In the genomic region with DNA sequence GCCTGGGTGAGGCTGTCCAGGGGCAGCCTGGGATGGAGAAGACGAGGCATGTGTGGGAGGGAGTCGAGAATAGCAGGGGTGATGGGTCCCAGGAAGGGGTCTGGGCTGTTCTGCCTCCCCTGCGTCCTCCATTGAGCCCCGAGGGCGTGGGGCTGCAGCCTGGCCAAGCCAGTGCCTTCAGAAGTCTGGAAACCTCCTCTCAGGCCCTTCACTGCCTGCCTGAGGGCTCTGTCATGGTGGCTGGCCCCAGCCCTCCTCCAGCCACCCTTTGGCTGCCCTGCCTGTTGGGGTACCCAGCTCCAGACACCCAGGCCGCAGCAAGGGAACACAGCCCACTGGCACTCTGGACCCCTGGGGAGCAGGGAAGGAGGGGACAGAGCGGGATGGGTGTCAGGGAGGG, we compare ENCODE assay signal across 30 cellular contexts. TPM values are rescaled to one million over a fixed set of nuclear protein-coding genes. Genes with fewer than 3 reads are reported as not detected.
DNase-seq lines count a peak whose midpoint lies in the region; ATAC-seq and TF ChIP-seq lines count a peak whose summit lies in the region.
"Had no signal": no experiment of that assay in that cellular context is flagged by ENCODE, and none has a peak within 500 bp of the region (broad histone marks: within the 10 kb centered on the region; RNA-seq: fewer than 3 reads in every experiment).

No MANE protein-coding gene starts in this region.

- H4K91ac ChIP-seq in neuronal stem cell (ENCODE audit: low read depth, low read length, poor library complexity), result peak overlapping the region; percentile 72

- no peak overlapping the region for H2BK12ac ChIP-seq in neuronal stem cell (ENCODE audit: low read length)

- no peak for ATAC-seq in psoas muscle
- ATAC-seq: A549; CD8-positive, alpha-beta T cell had no signal

- peak overlapping the region; percentile 66 for H3K27ac ChIP-seq in BLaER1
- H3K27ac ChIP-seq in BLaER1 treated with 17β-estradiol and CSF1 and Interleukin-3, amounts not matched to agents 10 nM and 100 nM, result no peak overlapping the region
- H3K27ac ChIP-seq in WERI-Rb-1, result peak overlapping the region; percentile 30; the same call in 1 of the 2 replicates
- H3K27ac ChIP-seq in neuronal stem cell (replicated peaks; ENCODE audit: low read length), result no peak overlapping the region
- no peak overlapping the region for H3K27ac ChIP-seq in thyroid gland
- no peak overlapping the region for H3K27ac ChIP-seq in esophagus muscularis mucosa (replicated peaks in 1 of 4)
- no peak overlapping the region for H3K27ac ChIP-seq in psoas muscle
- H3K27ac ChIP-seq: 22Rv1, A549, C4-2B had no signal

- no peaks in the 10 kb centered on the region for H3K36me3 ChIP-seq in BLaER1
- no peaks in the 10 kb centered on the region for H3K36me3 ChIP-seq in BLaER1 treated with 17β-estradiol and CSF1 and Interleukin-3, amounts not matched to agents 10 nM and 100 nM
- peaks cover 15% of the 10 kb centered on the region for H3K36me3 ChIP-seq in WERI-Rb-1
- no peaks in the 10 kb centered on the region for H3K36me3 ChIP-seq in neuronal stem cell (replicated peaks in 1 of 2; ENCODE audit: control insufficient read depth in 2 of 2, insufficient read depth in 2 of 2, low read length in 2 of 2)
- no peaks in the 10 kb centered on the region for H3K36me3 ChIP-seq in thyroid gland
- H3K36me3 ChIP-seq in esophagus muscularis mucosa, result no peaks in the 10 kb centered on the region
- no peaks in the 10 kb centered on the region for H3K36me3 ChIP-seq in psoas muscle (ENCODE audit: insufficient read depth in 1 of 2, low read depth in 1 of 2)
- H3K36me3 ChIP-seq: BE2C had no signal

- H3K27me3 ChIP-seq in BLaER1 (peaks cover 29% of the 10 kb centered on the region), WERI-Rb-1 (ENCODE audit: insufficient read depth, low read depth, severe bottlenecking) (no peaks in the 10 kb centered on the region), neuronal stem cell (ENCODE audit: control insufficient read depth in 3 of 3, insufficient read depth in 3 of 3, low read depth in 1 of 3, low read length in 3 of 3) (peaks cover 0 to 85% (median 0%) of the 10 kb centered on the region in 3 experiments), thyroid gland (peaks cover 5% of the 10 kb centered on the region), esophagus muscularis mucosa (peaks cover 0 to 76% (median 16%) of the 10 kb centered on the region in 4 donors), psoas muscle (ENCODE audit: insufficient read depth in 3 of 3, low read length in 2 of 3) (peaks cover 0 to 68% (median 17%) of the 10 kb centered on the region in 3 donors)
- H3K27me3 ChIP-seq in BLaER1 treated with 17β-estradiol and CSF1 and Interleukin-3, amounts not matched to agents 10 nM and 100 nM, result peaks cover 19 to 37% (median 27%) of the 10 kb centered on the region in 11 experiments

- H4K8ac ChIP-seq in neuronal stem cell (ENCODE audit: low read depth, low read length), result no peak overlapping the region

- DNase-seq in WERI-Rb-1 (no peak), neuronal stem cell (ENCODE audit: low spot score) (no peak), thyroid gland (no peak), hypothalamus (lab: John Stamatoyannopoulos, UW) (no peak), esophagus muscularis mucosa (ENCODE audit: extremely low spot score) (no peak), psoas muscle (no peak)
- DNase-seq: 8988T; ACHN; AML-193; BE2C; C1 segment of cervical spinal cord; Caco-2; Calu3; CD4-positive, alpha-beta T cell; CD4-positive, CD25-positive, alpha-beta regulatory T cell; CD8-positive, alpha-beta memory T cell; CD8-positive, alpha-beta T cell; COR-L47; DMS 273 treated with DMSO at 0.1 percent for 48 hours; DMS153; DMS53; DMS79; DMS79 treated with DMSO at 0.1 percent for 48 hours; DND-41; EL had no signal

- H4K20me1 ChIP-seq in BLaER1, result no peaks in the 10 kb centered on the region; the same call in 1 of the 2 replicates
- peaks cover 0 to 56% (median 0%) of the 10 kb centered on the region in 11 experiments; a peak in 5 of 22 replicates for H4K20me1 ChIP-seq in BLaER1 treated with 17β-estradiol and CSF1 and Interleukin-3, amounts not matched to agents 10 nM and 100 nM

- H3K23ac ChIP-seq in neuronal stem cell (ENCODE audit: low read depth, low read length, poor library complexity), result no peak overlapping the region

- H3K4me2 ChIP-seq in BLaER1, result peak overlapping the region; percentile 81
- peak overlapping the region in 8 of 11 experiments; percentile 22 to 99 (median 86); a peak in 13 of 22 replicates for H3K4me2 ChIP-seq in BLaER1 treated with 17β-estradiol and CSF1 and Interleukin-3, amounts not matched to agents 10 nM and 100 nM
- no peak overlapping the region for H3K4me2 ChIP-seq in neuronal stem cell (ENCODE audit: insufficient read depth, low read length, poor library complexity, severe bottlenecking)
- H3K4me2 ChIP-seq: A549 had no signal

- no peak overlapping the region for H3K14ac ChIP-seq in neuronal stem cell (ENCODE audit: low read length)

- peak overlapping the region; percentile 93 for H3K4ac ChIP-seq in neuronal stem cell (ENCODE audit: low read length)

- H3K9me3 ChIP-seq in BLaER1, result no peaks in the 10 kb centered on the region
- no peaks in the 10 kb centered on the region for H3K9me3 ChIP-seq in BLaER1 treated with 17β-estradiol and CSF1 and Interleukin-3, amounts not matched to agents 10 nM and 100 nM (replicated peaks in 1 of 11)
- H3K9me3 ChIP-seq in WERI-Rb-1 (ENCODE audit: severe bottlenecking), result no peaks in the 10 kb centered on the region
- H3K9me3 ChIP-seq in neuronal stem cell (replicated peaks in 1 of 2; ENCODE audit: control insufficient read depth in 2 of 2, insufficient read depth in 1 of 2, low read depth in 1 of 2, low read length in 2 of 2), result no peaks in the 10 kb centered on the region
- H3K9me3 ChIP-seq in thyroid gland, result no peaks in the 10 kb centered on the region
- H3K9me3 ChIP-seq in esophagus muscularis mucosa, result no peaks in the 10 kb centered on the region
- H3K9me3 ChIP-seq in psoas muscle, result no peaks in the 10 kb centered on the region
- H3K9me3 ChIP-seq: A549, BE2C, Caco-2 had no signal

- H3K18ac ChIP-seq in neuronal stem cell (ENCODE audit: low read length), result peak overlapping the region; percentile 80

- no peak overlapping the region for H2BK5ac ChIP-seq in neuronal stem cell (ENCODE audit: low read length)

- H2BK15ac ChIP-seq in neuronal stem cell (ENCODE audit: low read length), result peak overlapping the region; percentile 30

- intact Hi-C loops in thyroid gland (cut with DNase I), result no loop called here
- intact Hi-C loops in esophagus muscularis mucosa (cut with DNase I), result no loop called here
- intact Hi-C loops in psoas muscle (cut with DNase I), result no loop called here

- peak overlapping the region; percentile 87 for H2AK5ac ChIP-seq in neuronal stem cell (ENCODE audit: low read depth, low read length)

- peaks cover 1% of the 10 kb centered on the region for H3K79me1 ChIP-seq in neuronal stem cell (ENCODE audit: low read depth, low read length)

- TF ChIP-seq CTCF in WERI-Rb-1 (IDR thresholded peaks at IDR 0.05; ENCODE audit: low read depth, low read length), result no peak
- no peak for TF ChIP-seq CTCF in thyroid gland (IDR thresholded peaks at IDR 0.05)
- no peak for TF ChIP-seq CTCF in esophagus muscularis mucosa (IDR thresholded peaks at IDR 0.05)
- TF ChIP-seq CTCF in psoas muscle (IDR thresholded peaks at IDR 0.05), result no peak

- H2AFZ ChIP-seq in neuronal stem cell (ENCODE audit: low read length), result no peak overlapping the region

- WGBS in neuronal stem cell (ENCODE audit: extremely low coverage in 2 of 2, insufficient read length in 2 of 2, insufficient replicate concordance in 1 of 2), 2 donors, result no CpG with 5 or more reads among the region's 7 CpGs
- 72 to 81% methylated on average over 5 to 7 of the region's 7 CpGs for WGBS in thyroid gland, 2 donors
- 84% methylated on average over 6 of the region's 7 CpGs for WGBS in esophagus muscularis mucosa
- whole genome bisulfite sequencing in psoas muscle, 3 donors, result 81 to 94% (median 82%) methylated on average over 6 to 7 of the region's 7 CpGs

- H2BK120ac ChIP-seq in neuronal stem cell (ENCODE audit: low read depth, low read length), result peak overlapping the region; percentile 41

- H3K9ac ChIP-seq in BLaER1 (no peak overlapping the region), neuronal stem cell (ENCODE audit: low read depth, low read length, poor library complexity) (no peak overlapping the region)
- no peak overlapping the region for H3K9ac ChIP-seq in BLaER1 treated with 17β-estradiol and CSF1 and Interleukin-3, amounts not matched to agents 10 nM and 100 nM

- H3K4me1 ChIP-seq in BLaER1, result peaks cover 61% of the 10 kb centered on the region
- H3K4me1 ChIP-seq in BLaER1 treated with 17β-estradiol and CSF1 and Interleukin-3, amounts not matched to agents 10 nM and 100 nM, result peaks cover 5 to 63% (median 53%) of the 10 kb centered on the region in 10 experiments; a peak in 19 of 20 replicates
- peaks cover 0 to 10% of the 10 kb centered on the region in 2 donors for H3K4me1 ChIP-seq in neuronal stem cell (ENCODE audit: control insufficient read depth in 2 of 2, insufficient read depth in 1 of 2, low read depth in 1 of 2, low read length in 2 of 2)
- no peaks in the 10 kb centered on the region for H3K4me1 ChIP-seq in thyroid gland
- peaks cover 0 to 11% (median 3%) of the 10 kb centered on the region in 4 donors for H3K4me1 ChIP-seq in esophagus muscularis mucosa
- no peaks in the 10 kb centered on the region for H3K4me1 ChIP-seq in psoas muscle
- H3K4me1 ChIP-seq: BE2C, Caco-2 had no signal

- H3K4me3 ChIP-seq in BLaER1, result no peak overlapping the region
- no peak overlapping the region for H3K4me3 ChIP-seq in BLaER1 treated with 17β-estradiol and CSF1 and Interleukin-3, amounts not matched to agents 10 nM and 100 nM
- no peak overlapping the region for H3K4me3 ChIP-seq in WERI-Rb-1 (ENCODE audit: low read depth, low read length)
- H3K4me3 ChIP-seq in neuronal stem cell (ENCODE audit: low read length in 2 of 2), result no peak overlapping the region
- H3K4me3 ChIP-seq in thyroid gland (replicated peaks in 1 of 3), result no peak overlapping the region
- no peak overlapping the region for H3K4me3 ChIP-seq in esophagus muscularis mucosa
- no peak overlapping the region for H3K4me3 ChIP-seq in psoas muscle
- H3K4me3 ChIP-seq: A549 had no signal

- no peak for TF ChIP-seq EP300 in esophagus muscularis mucosa (IDR thresholded peaks at IDR 0.05)

- TF ChIP-seq POLR2A in thyroid gland (IDR thresholded peaks at IDR 0.05) (no peak), esophagus muscularis mucosa (IDR thresholded peaks at IDR 0.05; ENCODE audit: low read depth) (no peak)

RNA-seq across cellular contexts. Expression of a gene that starts 27.6 kb away (rescaled TPM):
- polyA plus RNA-seq in neuronal stem cell (2013, experiment 1 of 2), result 17.4 TPM
- polyA plus RNA-seq in neuronal stem cell (2013, experiment 2 of 2), result 18.1 TPM
- total RNA-seq in thyroid gland (10 to 100 TPM; 23.9 to 37.1 (median 31.2) TPM), esophagus muscularis mucosa (10 to 100 TPM; 10.4 to 23.7 (median 19.1) TPM), psoas muscle (10 to 100 TPM; 26.7 to 80.8 (median 50.8) TPM)
- 10 to 100 TPM in 2 of 3 donors, 1 to 10 TPM in 1; 7.5 to 24.1 (median 12.4) TPM for polyA plus RNA-seq in psoas muscle

Comparison
In these comparisons a context has a peak if more than half of its experiments do, and no peak if none do; other contexts are left out.
1. H3K27ac ChIP-seq: peak in BLaER1 (single experiment) and WERI-Rb-1 (single experiment); none in BLaER1 treated with 17β-estradiol and CSF1 and Interleukin-3, amounts not matched to agents 10 nM and 100 nM (0 of 11), neuronal stem cell (single experiment), thyroid gland (0 of 3), esophagus muscularis mucosa (0 of 4) and psoas muscle (single experiment).